In genomic region chr1:160553778-160554177, GRCh38 we compare ENCODE assay signal across 22 cellular contexts. TPM values are rescaled to one million over a fixed set of nuclear protein-coding genes. Genes with fewer than 3 reads are reported as not detected.
DNase-seq lines count a peak whose midpoint lies in the region; ATAC-seq, FAIRE-seq and TF ChIP-seq lines count a peak whose summit lies in the region.
"Had no signal": no experiment of that assay in that cellular context is flagged by ENCODE, and none has a peak within 500 bp of the region (broad histone marks: within the 10 kb centered on the region; RNA-seq: fewer than 3 reads in every experiment).

No MANE protein-coding gene starts in this region.

- H3K27ac Mint-ChIP-seq in activated CD8-positive, alpha-beta memory T cell treated with anti-CD3 and anti-CD28 coated beads, Interleukin-2, amount 10 ng/mL, durations not matched to agents 7 days and 5 days = no peak overlapping the region
- peak overlapping the region; percentile 22 for H3K27ac Mint-ChIP-seq in central memory CD8-positive, alpha-beta T cell (ENCODE audit: low read depth)
- peak overlapping the region; percentile 83 for H3K27ac Mint-ChIP-seq in stimulated activated memory B cell treated with anti-CD40 and anti-IgM and Interleukin-4, amounts not matched to agents 10 μg/mL and 1 μg/mL and 100 μg/mL, for 72 hours
- H3K27ac Mint-ChIP-seq: HFFc6 had no signal

- H3K36me3 Mint-ChIP-seq in activated CD8-positive, alpha-beta memory T cell treated with anti-CD3 and anti-CD28 coated beads, Interleukin-2, amount 10 ng/mL, durations not matched to agents 7 days and 5 days = peaks cover 38% of the 10 kb centered on the region
- peaks cover 36% of the 10 kb centered on the region for H3K36me3 Mint-ChIP-seq in central memory CD8-positive, alpha-beta T cell (ENCODE audit: insufficient read depth)
- peaks cover 60% of the 10 kb centered on the region for H3K36me3 Mint-ChIP-seq in stimulated activated memory B cell treated with anti-CD40 and anti-IgM and Interleukin-4, amounts not matched to agents 10 μg/mL and 1 μg/mL and 100 μg/mL, for 72 hours

- CTCF ChIA-PET in activated CD8-positive, alpha-beta memory T cell treated with anti-CD3 and anti-CD28 coated beads, Interleukin-2, amount 10 ng/mL, durations not matched to agents 7 days and 5 days (lab: Charles Lee) = interaction anchor here (0.9 to 24.3 kb wide), 5 partner anchors 10 to 59 kb away, joined by 4 to 337 read pairs (median 21); partner anchors contain the start of gene CD84

- H3K4me3 ChIP-seq in uterus = no peak overlapping the region

- peak; percentile 18 for FAIRE-seq in GM18507 (lab: Jason Lieb, UNC)
- FAIRE-seq: A204.1 had no signal

- DNase-seq in activated CD8-positive, alpha-beta memory T cell treated with anti-CD3 and anti-CD28 coated beads, Interleukin-2, amount 10 ng/mL, durations not matched to agents 7 days and 5 days = peak; percentile 33
- no peak for DNase-seq in activated CD8-positive, alpha-beta memory T cell treated with anti-CD3 and anti-CD28 coated beads, Interleukin-2, amount 50 U/mL, for 48 hours
- DNase-seq in GM18507 (ENCODE audit: extremely low spot score, insufficient read length, low read depth) = no peak
- DNase-seq in central memory CD8-positive, alpha-beta T cell (ENCODE audit: low spot score in 2 of 2) = no peak
- DNase-seq in HPDE6-E6E7 (ENCODE audit: extremely low spot score) = no peak
- DNase-seq in uterus = no peak
- DNase-seq: HFFc6, Karpas-422, MM.1S, NCI-H1105, NCI-H1694 treated with DMSO at 0.1 percent for 48 hours, NCI-H2107, NCI-H2227 treated with DMSO at 0.1 percent for 48 hours, NCI-H524 had no signal

- no peak for TF ChIP-seq POLR2A in uterus (IDR thresholded peaks at IDR 0.05)

- H3K27ac ChIP-seq in uterus = no peak overlapping the region
- H3K27ac ChIP-seq: C4-2B had no signal

- H3K36me3 ChIP-seq in uterus = no peaks in the 10 kb centered on the region

- no peaks in the 10 kb centered on the region for H3K9me3 ChIP-seq in uterus

- no peaks in the 10 kb centered on the region for H3K27me3 ChIP-seq in uterus

- H3K4me3 Mint-ChIP-seq in activated CD8-positive, alpha-beta memory T cell treated with anti-CD3 and anti-CD28 coated beads, Interleukin-2, amount 10 ng/mL, durations not matched to agents 7 days and 5 days = no peak overlapping the region
- H3K4me3 Mint-ChIP-seq in central memory CD8-positive, alpha-beta T cell = no peak overlapping the region
- no peak overlapping the region for H3K4me3 Mint-ChIP-seq in stimulated activated memory B cell treated with anti-CD40 and anti-IgM and Interleukin-4, amounts not matched to agents 10 μg/mL and 1 μg/mL and 100 μg/mL, for 72 hours
- H3K4me3 Mint-ChIP-seq: HFFc6 had no signal

- peaks cover 14% of the 10 kb centered on the region for H3K4me1 Mint-ChIP-seq in activated CD8-positive, alpha-beta memory T cell treated with anti-CD3 and anti-CD28 coated beads, Interleukin-2, amount 10 ng/mL, durations not matched to agents 7 days and 5 days
- peaks cover 72% of the 10 kb centered on the region for H3K4me1 Mint-ChIP-seq in central memory CD8-positive, alpha-beta T cell
- H3K4me1 Mint-ChIP-seq in stimulated activated memory B cell treated with anti-CD40 and anti-IgM and Interleukin-4, amounts not matched to agents 10 μg/mL and 1 μg/mL and 100 μg/mL, for 72 hours = peaks cover 61% of the 10 kb centered on the region

- no peaks in the 10 kb centered on the region for H3K27me3 Mint-ChIP-seq in activated CD8-positive, alpha-beta memory T cell treated with anti-CD3 and anti-CD28 coated beads, Interleukin-2, amount 10 ng/mL, durations not matched to agents 7 days and 5 days
- no peaks in the 10 kb centered on the region for H3K27me3 Mint-ChIP-seq in central memory CD8-positive, alpha-beta T cell
- no peaks in the 10 kb centered on the region for H3K27me3 Mint-ChIP-seq in stimulated activated memory B cell treated with anti-CD40 and anti-IgM and Interleukin-4, amounts not matched to agents 10 μg/mL and 1 μg/mL and 100 μg/mL, for 72 hours

- intact Hi-C loops in uterus (cut with DNase I; ENCODE audit: low total_unique reads) = no loop called here

- H3K9me3 Mint-ChIP-seq in activated CD8-positive, alpha-beta memory T cell treated with anti-CD3 and anti-CD28 coated beads, Interleukin-2, amount 10 ng/mL, durations not matched to agents 7 days and 5 days (ENCODE audit: low read depth) = no peaks in the 10 kb centered on the region
- no peaks in the 10 kb centered on the region for H3K9me3 Mint-ChIP-seq in central memory CD8-positive, alpha-beta T cell
- peaks cover 3% of the 10 kb centered on the region for H3K9me3 Mint-ChIP-seq in stimulated activated memory B cell treated with anti-CD40 and anti-IgM and Interleukin-4, amounts not matched to agents 10 μg/mL and 1 μg/mL and 100 μg/mL, for 72 hours
- H3K9me3 Mint-ChIP-seq: HFFc6 had no signal

- no peak for ATAC-seq in activated CD8-positive, alpha-beta memory T cell treated with anti-CD3 and anti-CD28 coated beads, Interleukin-2, amount 10 ng/mL, durations not matched to agents 7 days and 5 days
- no peak for ATAC-seq in central memory CD8-positive, alpha-beta T cell (replicated peaks; ENCODE audit: extremely low read depth, poor library complexity, severe bottlenecking)
- ATAC-seq in stimulated activated memory B cell treated with anti-CD40 and anti-IgM and Interleukin-4, amounts not matched to agents 10 μg/mL and 1 μg/mL and 100 μg/mL, for 72 hours = no peak
- no peak for ATAC-seq in GM21447 (IDR thresholded peaks at IDR 0.05; ENCODE audit: unreplicated experiment)
- ATAC-seq: Panc1 had no signal

- no peak for TF ChIP-seq CTCF in uterus (IDR thresholded peaks at IDR 0.05)

- H3K4me1 ChIP-seq in uterus = no peaks in the 10 kb centered on the region

RNA-seq across cellular contexts. Expression of gene CD84, which starts 25.5 kb away (rescaled TPM):
- total RNA-seq in activated CD8-positive, alpha-beta memory T cell treated with anti-CD3 and anti-CD28 coated beads, Interleukin-2, amount 10 ng/mL, durations not matched to agents 7 days and 5 days = 10 to 100 TPM; 29.9 to 34.6 TPM
- 1 to 10 TPM; 1.8 to 4.1 (median 3.1) TPM for total RNA-seq in uterus
- total RNA-seq: H4, HFFc6, HT-29, SK-MEL-5 had no signal

RNA-seq across cellular contexts. Expression of gene SLAMF6, which starts 30.7 kb away (rescaled TPM):
- total RNA-seq in activated CD8-positive, alpha-beta memory T cell treated with anti-CD3 and anti-CD28 coated beads, Interleukin-2, amount 10 ng/mL, durations not matched to agents 7 days and 5 days = 10 to 100 TPM; 28.8 to 31.0 TPM
- 1 to 10 TPM in 1 of 4 donors, under 1 TPM in 3; under 0.01 to 3.8 (median 0.65) TPM for total RNA-seq in uterus
- total RNA-seq: H4, HFFc6, HT-29, SK-MEL-5 had no signal

Comparison
In these comparisons a context has a peak if more than half of its experiments do, and no peak if none do; other contexts are left out.
1. RNA of gene CD84, which starts 25.5 kb away (total RNA-seq): 29.9 to 34.6 TPM in activated CD8-positive, alpha-beta memory T cell treated with anti-CD3 and anti-CD28 coated beads, Interleukin-2, amount 10 ng/mL, durations not matched to agents 7 days and 5 days; 1.8 to 4.1 TPM in uterus; every median in the first group is over 4 times any median in the second.
2. RNA of gene SLAMF6, which starts 30.7 kb away (total RNA-seq): 28.8 to 31.0 TPM in activated CD8-positive, alpha-beta memory T cell treated with anti-CD3 and anti-CD28 coated beads, Interleukin-2, amount 10 ng/mL, durations not matched to agents 7 days and 5 days; under 0.01 to 3.8 TPM in uterus; every median in the first group is over 4 times any median in the second.